2 cellular contexts compared by ENCODE assay signal in genomic region chr21:44709426-44710293, GRCh38.
TF ChIP-seq lines count a peak whose summit lies in the region.

No MANE protein-coding gene starts in this region.

TF ChIP-seq in SK-N-SH, 30 proteins besides CTCF, POLR2A, EP300 and RAD21 (continued from another document):
- TF ChIP-seq ZBTB33 (IDR thresholded peaks at IDR 0.05; ENCODE audit: borderline replicate concordance, low read depth) (no peak), FOSL2 (IDR thresholded peaks at IDR 0.05; ENCODE audit: borderline replicate concordance, low read depth) (no peak), REST (IDR thresholded peaks at IDR 0.05; ENCODE audit: low read depth, low read length) (no peak), USF1 (IDR thresholded peaks at IDR 0.05; ENCODE audit: borderline replicate concordance, low read depth) (no peak), MEF2A (IDR thresholded peaks at IDR 0.05; ENCODE audit: borderline replicate concordance, low read depth) (no peak), NFIC (IDR thresholded peaks at IDR 0.05; ENCODE audit: borderline replicate concordance) (no peak)

TF ChIP-seq in SK-N-SH treated with all-trans-retinoic acid at 6 μM for 48 hours, 23 proteins besides CTCF, POLR2A, EP300 and RAD21 (continued from another document):
- TF ChIP-seq CREB5 (CRISPR knock-in tag; IDR thresholded peaks at IDR 0.05; ENCODE audit: low read depth) (no peak), OSR1 (CRISPR knock-in tag; IDR thresholded peaks at IDR 0.05) (no peak), ZFP30 (CRISPR knock-in tag; IDR thresholded peaks at IDR 0.05) (no peak)
TF ChIP-seq in SK-N-SH treated with all-trans-retinoic acid at 6 μM for 48 hours: peak in this region for 0.
